Comparison of ENCODE assay signal across 2 cellular contexts in the genomic region with DNA sequence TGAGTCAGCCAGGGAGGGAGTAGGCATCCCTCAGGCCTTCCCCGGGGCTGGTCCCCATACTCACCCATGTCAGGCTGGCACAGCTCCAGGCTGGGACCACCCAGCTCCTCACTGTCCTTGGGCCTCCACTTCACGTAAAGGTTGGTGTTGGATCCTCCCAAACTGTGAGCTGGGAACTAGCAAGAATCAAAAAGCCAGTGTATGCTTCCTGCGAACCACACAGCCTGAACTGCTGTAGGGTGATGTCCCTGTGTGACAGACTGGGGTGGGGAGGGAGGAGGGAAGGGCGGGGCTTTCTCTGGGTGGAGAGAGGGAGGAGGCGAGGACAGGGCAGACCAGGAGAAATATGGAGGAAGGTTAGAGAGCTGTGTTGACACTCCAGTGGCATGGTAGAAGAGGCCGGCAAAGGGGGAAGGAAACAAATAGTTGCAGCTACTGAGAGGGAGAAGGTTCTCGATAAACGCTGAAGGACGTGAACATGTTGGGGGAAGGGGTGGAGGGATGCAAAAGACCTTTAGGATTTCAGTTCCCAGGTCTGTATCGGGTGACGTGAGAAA.
TF ChIP-seq lines count a peak whose summit lies in the region.

No MANE protein-coding gene starts in this region.

TF ChIP-seq in HEK293, 187 proteins besides CTCF, POLR2A, EP300 and RAD21 (continued from another document and continues in another):
- TF ChIP-seq, protein P1, sequence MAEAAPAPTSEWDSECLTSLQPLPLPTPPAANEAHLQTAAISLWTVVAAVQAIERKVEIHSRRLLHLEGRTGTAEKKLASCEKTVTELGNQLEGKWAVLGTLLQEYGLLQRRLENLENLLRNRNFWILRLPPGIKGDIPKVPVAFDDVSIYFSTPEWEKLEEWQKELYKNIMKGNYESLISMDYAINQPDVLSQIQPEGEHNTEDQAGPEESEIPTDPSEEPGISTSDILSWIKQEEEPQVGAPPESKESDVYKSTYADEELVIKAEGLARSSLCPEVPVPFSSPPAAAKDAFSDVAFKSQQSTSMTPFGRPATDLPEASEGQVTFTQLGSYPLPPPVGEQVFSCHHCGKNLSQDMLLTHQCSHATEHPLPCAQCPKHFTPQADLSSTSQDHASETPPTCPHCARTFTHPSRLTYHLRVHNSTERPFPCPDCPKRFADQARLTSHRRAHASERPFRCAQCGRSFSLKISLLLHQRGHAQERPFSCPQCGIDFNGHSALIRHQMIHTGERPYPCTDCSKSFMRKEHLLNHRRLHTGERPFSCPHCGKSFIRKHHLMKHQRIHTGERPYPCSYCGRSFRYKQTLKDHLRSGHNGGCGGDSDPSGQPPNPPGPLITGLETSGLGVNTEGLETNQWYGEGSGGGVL (tag by site-specific recombination; IDR thresholded peaks at IDR 0.05): peak; percentile 40; the same call in 1 of the 2 replicates
- TF ChIP-seq ZIC2 (tag by site-specific recombination; IDR thresholded peaks at IDR 0.05) (peak; percentile 73), GFI1B (tag by site-specific recombination; IDR thresholded peaks at IDR 0.05) (no peak), ZNF223 (tag by site-specific recombination; IDR thresholded peaks at IDR 0.05) (no peak)
- TF ChIP-seq, protein P2, sequence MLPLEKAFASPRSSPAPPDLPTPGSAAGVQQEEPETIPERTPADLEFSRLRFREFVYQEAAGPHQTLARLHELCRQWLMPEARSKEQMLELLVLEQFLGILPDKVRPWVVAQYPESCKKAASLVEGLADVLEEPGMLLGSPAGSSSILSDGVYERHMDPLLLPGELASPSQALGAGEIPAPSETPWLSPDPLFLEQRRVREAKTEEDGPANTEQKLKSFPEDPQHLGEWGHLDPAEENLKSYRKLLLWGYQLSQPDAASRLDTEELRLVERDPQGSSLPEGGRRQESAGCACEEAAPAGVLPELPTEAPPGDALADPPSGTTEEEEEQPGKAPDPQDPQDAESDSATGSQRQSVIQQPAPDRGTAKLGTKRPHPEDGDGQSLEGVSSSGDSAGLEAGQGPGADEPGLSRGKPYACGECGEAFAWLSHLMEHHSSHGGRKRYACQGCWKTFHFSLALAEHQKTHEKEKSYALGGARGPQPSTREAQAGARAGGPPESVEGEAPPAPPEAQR (tag by site-specific recombination; IDR thresholded peaks at IDR 0.05): no peak
- TF ChIP-seq, protein P3, sequence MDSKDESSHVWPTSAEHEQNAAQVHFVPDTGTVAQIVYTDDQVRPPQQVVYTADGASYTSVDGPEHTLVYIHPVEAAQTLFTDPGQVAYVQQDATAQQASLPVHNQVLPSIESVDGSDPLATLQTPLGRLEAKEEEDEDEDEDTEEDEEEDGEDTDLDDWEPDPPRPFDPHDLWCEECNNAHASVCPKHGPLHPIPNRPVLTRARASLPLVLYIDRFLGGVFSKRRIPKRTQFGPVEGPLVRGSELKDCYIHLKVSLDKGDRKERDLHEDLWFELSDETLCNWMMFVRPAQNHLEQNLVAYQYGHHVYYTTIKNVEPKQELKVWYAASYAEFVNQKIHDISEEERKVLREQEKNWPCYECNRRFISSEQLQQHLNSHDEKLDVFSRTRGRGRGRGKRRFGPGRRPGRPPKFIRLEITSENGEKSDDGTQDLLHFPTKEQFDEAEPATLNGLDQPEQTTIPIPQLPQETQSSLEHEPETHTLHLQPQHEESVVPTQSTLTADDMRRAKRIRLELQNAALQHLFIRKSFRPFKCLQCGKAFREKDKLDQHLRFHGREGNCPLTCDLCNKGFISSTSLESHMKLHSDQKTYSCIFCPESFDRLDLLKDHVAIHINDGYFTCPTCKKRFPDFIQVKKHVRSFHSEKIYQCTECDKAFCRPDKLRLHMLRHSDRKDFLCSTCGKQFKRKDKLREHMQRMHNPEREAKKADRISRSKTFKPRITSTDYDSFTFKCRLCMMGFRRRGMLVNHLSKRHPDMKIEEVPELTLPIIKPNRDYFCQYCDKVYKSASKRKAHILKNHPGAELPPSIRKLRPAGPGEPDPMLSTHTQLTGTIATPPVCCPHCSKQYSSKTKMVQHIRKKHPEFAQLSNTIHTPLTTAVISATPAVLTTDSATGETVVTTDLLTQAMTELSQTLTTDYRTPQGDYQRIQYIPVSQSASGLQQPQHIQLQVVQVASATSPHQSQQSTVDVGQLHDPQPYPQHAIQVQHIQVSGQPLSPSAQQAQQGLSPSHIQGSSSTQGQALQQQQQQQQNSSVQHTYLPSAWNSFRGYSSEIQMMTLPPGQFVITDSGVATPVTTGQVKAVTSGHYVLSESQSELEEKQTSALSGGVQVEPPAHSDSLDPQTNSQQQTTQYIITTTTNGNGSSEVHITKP (tag by site-specific recombination; IDR thresholded peaks at IDR 0.05): peak; percentile 98
- TF ChIP-seq, protein P4, sequence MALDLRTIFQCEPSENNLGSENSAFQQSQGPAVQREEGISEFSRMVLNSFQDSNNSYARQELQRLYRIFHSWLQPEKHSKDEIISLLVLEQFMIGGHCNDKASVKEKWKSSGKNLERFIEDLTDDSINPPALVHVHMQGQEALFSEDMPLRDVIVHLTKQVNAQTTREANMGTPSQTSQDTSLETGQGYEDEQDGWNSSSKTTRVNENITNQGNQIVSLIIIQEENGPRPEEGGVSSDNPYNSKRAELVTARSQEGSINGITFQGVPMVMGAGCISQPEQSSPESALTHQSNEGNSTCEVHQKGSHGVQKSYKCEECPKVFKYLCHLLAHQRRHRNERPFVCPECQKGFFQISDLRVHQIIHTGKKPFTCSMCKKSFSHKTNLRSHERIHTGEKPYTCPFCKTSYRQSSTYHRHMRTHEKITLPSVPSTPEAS (tag by site-specific recombination; IDR thresholded peaks at IDR 0.05): no peak
- TF ChIP-seq, protein P5, sequence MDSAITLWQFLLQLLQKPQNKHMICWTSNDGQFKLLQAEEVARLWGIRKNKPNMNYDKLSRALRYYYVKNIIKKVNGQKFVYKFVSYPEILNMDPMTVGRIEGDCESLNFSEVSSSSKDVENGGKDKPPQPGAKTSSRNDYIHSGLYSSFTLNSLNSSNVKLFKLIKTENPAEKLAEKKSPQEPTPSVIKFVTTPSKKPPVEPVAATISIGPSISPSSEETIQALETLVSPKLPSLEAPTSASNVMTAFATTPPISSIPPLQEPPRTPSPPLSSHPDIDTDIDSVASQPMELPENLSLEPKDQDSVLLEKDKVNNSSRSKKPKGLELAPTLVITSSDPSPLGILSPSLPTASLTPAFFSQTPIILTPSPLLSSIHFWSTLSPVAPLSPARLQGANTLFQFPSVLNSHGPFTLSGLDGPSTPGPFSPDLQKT (IDR thresholded peaks at IDR 0.05; ENCODE audit: borderline replicate concordance, low read depth, low read length): no peak
- TF ChIP-seq, protein P6, sequence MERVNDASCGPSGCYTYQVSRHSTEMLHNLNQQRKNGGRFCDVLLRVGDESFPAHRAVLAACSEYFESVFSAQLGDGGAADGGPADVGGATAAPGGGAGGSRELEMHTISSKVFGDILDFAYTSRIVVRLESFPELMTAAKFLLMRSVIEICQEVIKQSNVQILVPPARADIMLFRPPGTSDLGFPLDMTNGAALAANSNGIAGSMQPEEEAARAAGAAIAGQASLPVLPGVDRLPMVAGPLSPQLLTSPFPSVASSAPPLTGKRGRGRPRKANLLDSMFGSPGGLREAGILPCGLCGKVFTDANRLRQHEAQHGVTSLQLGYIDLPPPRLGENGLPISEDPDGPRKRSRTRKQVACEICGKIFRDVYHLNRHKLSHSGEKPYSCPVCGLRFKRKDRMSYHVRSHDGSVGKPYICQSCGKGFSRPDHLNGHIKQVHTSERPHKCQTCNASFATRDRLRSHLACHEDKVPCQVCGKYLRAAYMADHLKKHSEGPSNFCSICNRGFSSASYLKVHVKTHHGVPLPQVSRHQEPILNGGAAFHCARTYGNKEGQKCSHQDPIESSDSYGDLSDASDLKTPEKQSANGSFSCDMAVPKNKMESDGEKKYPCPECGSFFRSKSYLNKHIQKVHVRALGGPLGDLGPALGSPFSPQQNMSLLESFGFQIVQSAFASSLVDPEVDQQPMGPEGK (tag by site-specific recombination; IDR thresholded peaks at IDR 0.05): peak; percentile 58

TF ChIP-seq in SK-N-SH, 30 proteins besides CTCF, POLR2A, EP300 and RAD21 (continued from another document):
- TF ChIP-seq RFX5 (IDR thresholded peaks at IDR 0.05; ENCODE audit: low read length): no peak
